In the genomic region with DNA sequence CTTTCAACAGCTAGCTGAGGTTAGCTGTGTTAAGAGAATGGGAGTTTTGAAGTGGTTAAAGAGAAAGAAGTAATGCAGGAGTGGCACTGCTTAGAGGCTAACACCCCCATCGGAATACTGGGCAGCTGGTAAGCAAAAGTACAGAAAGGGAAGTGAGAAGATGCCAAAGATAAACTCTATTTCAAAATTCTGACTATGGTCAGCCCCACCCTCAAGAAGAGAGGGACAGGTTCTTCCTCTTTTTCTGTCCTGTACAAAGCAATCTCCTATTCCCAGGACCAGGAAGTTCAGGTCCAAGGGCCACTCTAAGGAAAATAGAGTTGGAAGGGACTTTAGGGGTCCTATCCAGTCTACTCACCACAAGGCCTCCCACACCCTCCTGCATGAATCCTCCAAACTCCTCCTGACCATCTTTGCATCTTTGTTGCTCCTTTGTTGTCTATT, we compare ENCODE assay signal across 8 cellular contexts. TPM values are rescaled to one million over a fixed set of nuclear protein-coding genes. Genes with fewer than 3 reads are reported as not detected.
DNase-seq lines count a peak whose midpoint lies in the region; ATAC-seq and TF ChIP-seq lines count a peak whose summit lies in the region.

No MANE protein-coding gene starts in this region.

- no peak overlapping the region for H3K4me3 ChIP-seq in sigmoid colon
- H3K4me3 ChIP-seq in thyroid gland (replicated peaks in 1 of 3): no peak overlapping the region

- POLR2A ChIA-PET in activated CD4-positive, alpha-beta T cell treated with anti-CD3 and anti-CD28 coated beads for 36 hours (lab: Charles Lee): interaction anchor here (0.5 to 1.1 kb wide), 2 partner anchors 32 to 569 kb away, joined by 3 to 5 read pairs; no protein-coding TSS in a partner anchor

- TF ChIP-seq EP300 in sigmoid colon (IDR thresholded peaks at IDR 0.05): no peak

- H3K9me3 Mint-ChIP-seq in activated CD4-positive, alpha-beta T cell treated with anti-CD3 and anti-CD28 coated beads for 36 hours (ENCODE audit: low read depth): peaks cover 3% of the 10 kb centered on the region

- CTCF ChIA-PET in activated CD4-positive, alpha-beta T cell treated with anti-CD3 and anti-CD28 coated beads for 36 hours (lab: Charles Lee): interaction anchor here (0.9 kb wide), 1 partner anchor 41 kb away, joined by 3 read pairs; no protein-coding TSS in a partner anchor

- TF ChIP-seq CTCF in sigmoid colon (IDR thresholded peaks at IDR 0.05): no peak
- TF ChIP-seq CTCF in thyroid gland (IDR thresholded peaks at IDR 0.05): no peak

- 27 to 40% methylated on average over 1 of the region's 1 CpG for WGBS in sigmoid colon, 2 donors
- 53 to 55% methylated on average over 1 of the region's 1 CpG for WGBS in thyroid gland, 2 donors

- H3K36me3 ChIP-seq in sigmoid colon (no peaks in the 10 kb centered on the region), thyroid gland (no peaks in the 10 kb centered on the region)

- peak; percentile 34 for ATAC-seq in activated CD4-positive, alpha-beta T cell treated with anti-CD3 and anti-CD28 coated beads for 36 hours
- ATAC-seq in HG02938 (IDR thresholded peaks at IDR 0.05; ENCODE audit: unreplicated experiment): peak; percentile 80

- no peaks in the 10 kb centered on the region for H3K27me3 ChIP-seq in sigmoid colon
- H3K27me3 ChIP-seq in thyroid gland: no peaks in the 10 kb centered on the region

- H3K27ac Mint-ChIP-seq in activated CD4-positive, alpha-beta T cell treated with anti-CD3 and anti-CD28 coated beads for 36 hours: peak overlapping the region; percentile 72

- TF ChIP-seq POLR2A in sigmoid colon (IDR thresholded peaks at IDR 0.05) (no peak), thyroid gland (IDR thresholded peaks at IDR 0.05) (no peak)

- H3K36me3 Mint-ChIP-seq in activated CD4-positive, alpha-beta T cell treated with anti-CD3 and anti-CD28 coated beads for 36 hours (ENCODE audit: low read depth): no peaks in the 10 kb centered on the region

- no peak for DNase-seq in activated CD4-positive, alpha-beta T cell treated with anti-CD3 and anti-CD28 coated beads for 36 hours
- DNase-seq in activated CD4-positive, alpha-beta T cell treated with anti-CD3 and anti-CD28 coated beads, Interleukin-2, amount 50 U/mL, for 1 hour: no peak
- DNase-seq in SKM-1 treated with dmso at 0.1 percent for 144 hours (lab: John Stamatoyannopoulos, UW; ENCODE audit: unreplicated experiment): peak; percentile 97
- peak; percentile 32 for DNase-seq in putamen (ENCODE audit: low spot score)
- no peak for DNase-seq in HuH-7 (ENCODE audit: low spot score)
- no peak for DNase-seq in sigmoid colon
- no peak for DNase-seq in thyroid gland

- intact Hi-C loops in activated CD4-positive, alpha-beta T cell treated with anti-CD3 and anti-CD28 coated beads for 36 hours (cut with DNase I, micrococcal nuclease): loop anchor here in 1 of 2 experiments (5.0 to 10.0 kb wide), 3 partner anchors 334 to 688 kb away; a partner anchor contains a TSS
- intact Hi-C loops in sigmoid colon (cut with DNase I): no loop called here
- intact Hi-C loops in thyroid gland (cut with DNase I): no loop called here

- H3K9me3 ChIP-seq in sigmoid colon (no peaks in the 10 kb centered on the region), thyroid gland (no peaks in the 10 kb centered on the region)

- H3K4me3 Mint-ChIP-seq in activated CD4-positive, alpha-beta T cell treated with anti-CD3 and anti-CD28 coated beads for 36 hours: no peak overlapping the region

- H3K27me3 Mint-ChIP-seq in activated CD4-positive, alpha-beta T cell treated with anti-CD3 and anti-CD28 coated beads for 36 hours: no peaks in the 10 kb centered on the region

- peaks cover 74% of the 10 kb centered on the region for H3K4me1 Mint-ChIP-seq in activated CD4-positive, alpha-beta T cell treated with anti-CD3 and anti-CD28 coated beads for 36 hours

- H3K4me1 ChIP-seq in sigmoid colon (peaks cover 0 to 8% (median 3%) of the 10 kb centered on the region in 4 donors), thyroid gland (peaks cover 0 to 12% of the 10 kb centered on the region in 2 donors)

- H3K27ac ChIP-seq in sigmoid colon: no peak overlapping the region
- H3K27ac ChIP-seq in thyroid gland: no peak overlapping the region

RNA-seq across cellular contexts. Expression of a gene that starts 45.9 kb away (rescaled TPM):
- total RNA-seq in activated CD4-positive, alpha-beta T cell treated with anti-CD3 and anti-CD28 coated beads for 36 hours: 10 to 100 TPM; 19.4 to 19.5 TPM
- total RNA-seq in sigmoid colon (10 to 100 TPM; 28.5 to 36.8 (median 31.0) TPM), thyroid gland (10 to 100 TPM; 13.9 to 17.8 (median 14.3) TPM)
- 1 to 10 TPM; 5.3 to 7.7 (median 6.0) TPM for polyA plus RNA-seq in sigmoid colon

Comparison
In these comparisons a context has a peak if more than half of its experiments do, and no peak if none do; other contexts are left out.
1. DNase-seq: peak in SKM-1 treated with dmso at 0.1 percent for 144 hours (single experiment) and putamen (single experiment); none in activated CD4-positive, alpha-beta T cell treated with anti-CD3 and anti-CD28 coated beads for 36 hours (single experiment), activated CD4-positive, alpha-beta T cell treated with anti-CD3 and anti-CD28 coated beads, Interleukin-2, amount 50 U/mL, for 1 hour (single experiment), HuH-7 (single experiment), sigmoid colon (single experiment) and thyroid gland (0 of 2).